In the genomic region with DNA sequence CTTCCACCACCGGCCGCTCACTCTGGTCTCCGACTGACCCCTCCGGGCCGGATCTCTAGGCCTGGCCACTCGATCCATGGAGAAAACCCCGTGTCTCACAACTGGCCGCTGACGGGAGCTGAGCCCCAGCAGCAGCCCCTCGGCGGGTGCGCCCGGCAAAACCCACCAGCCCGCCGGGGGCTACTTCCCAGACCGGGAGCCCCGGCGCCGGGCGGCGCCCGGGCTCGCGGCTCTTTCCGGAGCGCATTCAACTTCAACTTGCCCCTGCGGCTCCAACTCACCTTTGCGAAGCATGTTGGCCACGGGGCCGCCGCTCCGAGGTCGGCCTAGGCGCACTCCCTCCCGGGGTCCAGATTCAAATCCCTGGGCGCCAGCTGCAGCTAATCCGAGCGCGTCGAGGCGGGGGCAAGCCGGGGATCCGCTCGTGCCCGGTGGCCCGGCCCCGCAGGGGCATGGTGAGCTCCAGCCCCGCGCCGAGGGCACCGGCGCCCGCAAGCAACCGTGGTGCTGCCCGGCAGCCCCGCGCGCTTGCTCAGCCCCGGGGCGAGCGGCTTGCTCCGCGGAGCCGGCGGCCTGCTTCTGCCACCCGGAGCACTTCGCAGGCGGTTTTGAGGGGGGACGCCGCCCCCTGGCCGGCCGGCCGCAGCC, we compare ENCODE assay signal across 9 cellular contexts. TPM values are rescaled to one million over a fixed set of nuclear protein-coding genes. Genes with fewer than 3 reads are reported as not detected.
DNase-seq lines count a peak whose midpoint lies in the region; ATAC-seq and TF ChIP-seq lines count a peak whose summit lies in the region.
"Had no signal": no experiment of that assay in that cellular context is flagged by ENCODE, and none has a peak within 500 bp of the region (broad histone marks: within the 10 kb centered on the region; RNA-seq: fewer than 3 reads in every experiment).

No MANE protein-coding gene starts in this region.

- ATAC-seq in SK-N-SH treated with all-trans-retinoic acid at 6 μM for 48 hours (no peak; the same call in 2 of the 3 replicates), GM19324 (IDR thresholded peaks at IDR 0.05; ENCODE audit: low FRiP score, unreplicated experiment) (no peak)

- H3K9me3 ChIP-seq in SK-N-SH (no peaks in the 10 kb centered on the region), iPS-15b (ENCODE audit: control insufficient read depth, insufficient read depth, low read length) (no peaks in the 10 kb centered on the region), stomach (no peaks in the 10 kb centered on the region)

- no peak overlapping the region for H3K27ac ChIP-seq in SK-N-SH (ENCODE audit: low read depth in 2 of 2, low read length in 1 of 2)
- peak overlapping the region in 1 of 5 donors; percentile 18 for H3K27ac ChIP-seq in stomach

- peak overlapping the region; percentile 42 to 52; a peak in 3 of 4 replicates for H3K4me3 ChIP-seq in SK-N-SH (ENCODE audit: low read depth in 2 of 2, low read length in 1 of 2)
- peak overlapping the region; percentile 43 for H3K4me3 ChIP-seq in iPS-15b (ENCODE audit: low read depth, low read length)
- H3K4me3 ChIP-seq in stomach = peak overlapping the region; percentile 56 to 77 (median 58)

- H3K27ac Mint-ChIP-seq in activated T-cell treated with anti-CD3 and anti-CD28 coated beads, Interleukin-2, amount 50 U/mL, for 24 hours = no peak overlapping the region
- H3K27ac Mint-ChIP-seq: IgD-negative memory B cell had no signal

- H3K79me2 ChIP-seq in SK-N-SH (ENCODE audit: insufficient read depth) = no peaks in the 10 kb centered on the region

- H3K27me3 ChIP-seq in SK-N-SH (ENCODE audit: insufficient read depth) (peaks cover 31% of the 10 kb centered on the region), iPS-15b (ENCODE audit: control insufficient read depth, insufficient read depth, low read length) (peaks cover 88% of the 10 kb centered on the region), stomach (peaks cover 0 to 84% (median 45%) of the 10 kb centered on the region in 3 donors)

- intact Hi-C loops in stomach (cut with DNase I; ENCODE audit: low total_unique reads) = loop anchor here (5.0 kb wide), 1 partner anchor 117 kb away; no protein-coding TSS in a partner anchor

- under 1% methylated on average over 14 of the region's 73 CpGs for WGBS in SK-N-SH (ENCODE audit: low lambda C conversion rate)
- 0 to 1% (median 1%) methylated on average over 6 to 73 of the region's 73 CpGs for WGBS in stomach, 5 donors

- no peak for TF ChIP-seq POLR2A in stomach (IDR thresholded peaks at IDR 0.05)

- TF ChIP-seq EP300 in SK-N-SH (IDR thresholded peaks at IDR 0.05; ENCODE audit: borderline replicate concordance in 1 of 2, low read depth in 1 of 2, low read length in 1 of 2) = no peak
- TF ChIP-seq EP300 in stomach (IDR thresholded peaks at IDR 0.05) = no peak

- no peak for TF ChIP-seq RAD21 in SK-N-SH (IDR thresholded peaks at IDR 0.05; ENCODE audit: low read length)

- no peaks in the 10 kb centered on the region for H3K9me2 ChIP-seq in SK-N-SH

- peak overlapping the region; percentile 46; the same call in 1 of the 2 replicates for H2AFZ ChIP-seq in SK-N-SH (ENCODE audit: low read depth)

- no peaks in the 10 kb centered on the region for H3K36me3 Mint-ChIP-seq in activated T-cell treated with anti-CD3 and anti-CD28 coated beads, Interleukin-2, amount 50 U/mL, for 24 hours (ENCODE audit: low read depth)
- H3K36me3 Mint-ChIP-seq: IgD-negative memory B cell had no signal

- DNase-seq in SK-N-SH = peak; percentile 59
- peak; percentile 60 for DNase-seq in activated T-cell treated with anti-CD3 and anti-CD28 coated beads, Interleukin-2, amount 50 U/mL, for 24 hours
- DNase-seq in stomach = no peak
- DNase-seq in NAMALWA (ENCODE audit: low spot score) = no peak
- no peak for DNase-seq in stimulated activated CD4-positive, alpha-beta T cell treated with anti-CD3 and anti-CD28 coated beads, Interleukin-1b, Interleukin-23, amount 100 ng/mL, for 48 hours

- H4K20me1 ChIP-seq in SK-N-SH (ENCODE audit: insufficient read depth) = no peaks in the 10 kb centered on the region

- CTCF ChIA-PET in SK-N-SH (lab: Yijun Ruan, JAX) = interaction anchor here (0.7 to 8.6 kb wide), 19 partner anchors 10 to 220 kb away, joined by 3 to 197 read pairs (median 16); a partner anchor contains a TSS

- peak overlapping the region; percentile 79 for H3K4me2 ChIP-seq in SK-N-SH

- peaks cover 0 to 10% of the 10 kb centered on the region in 2 experiments; a peak in 1 of 4 replicates for H3K4me1 ChIP-seq in SK-N-SH (ENCODE audit: control insufficient read depth in 1 of 2, insufficient read depth in 2 of 2, low read depth in 1 of 2, low read length in 1 of 2)
- H3K4me1 ChIP-seq in iPS-15b (ENCODE audit: control insufficient read depth, insufficient read depth, low read length) = peaks cover 4% of the 10 kb centered on the region
- peaks cover 27 to 45% (median 41%) of the 10 kb centered on the region in 4 donors for H3K4me1 ChIP-seq in stomach

- no peaks in the 10 kb centered on the region for H3F3A ChIP-seq in SK-N-SH (replicated peaks; ENCODE audit: insufficient read depth)

- no peaks in the 10 kb centered on the region for H3K9me3 Mint-ChIP-seq in activated T-cell treated with anti-CD3 and anti-CD28 coated beads, Interleukin-2, amount 50 U/mL, for 24 hours
- H3K9me3 Mint-ChIP-seq: IgD-negative memory B cell had no signal

- H3K27me3 Mint-ChIP-seq in activated T-cell treated with anti-CD3 and anti-CD28 coated beads, Interleukin-2, amount 50 U/mL, for 24 hours = peaks cover 52% of the 10 kb centered on the region

- peaks cover 21% of the 10 kb centered on the region for H3K4me1 Mint-ChIP-seq in activated T-cell treated with anti-CD3 and anti-CD28 coated beads, Interleukin-2, amount 50 U/mL, for 24 hours (ENCODE audit: low read depth)

- POLR2A ChIA-PET in SK-N-SH (lab: Yijun Ruan, JAX) = interaction anchor here (1.2 to 1.7 kb wide), 3 partner anchors 12 to 116 kb away, joined by 3 to 11 read pairs (median 4); no protein-coding TSS in a partner anchor

- TF ChIP-seq CTCF in SK-N-SH (IDR thresholded peaks at IDR 0.05) (no peak), stomach (IDR thresholded peaks at IDR 0.05) (no peak)

- H3K4me3 Mint-ChIP-seq in activated T-cell treated with anti-CD3 and anti-CD28 coated beads, Interleukin-2, amount 50 U/mL, for 24 hours = peak overlapping the region; percentile 72

- H3K36me3 ChIP-seq in SK-N-SH (replicated peaks in 1 of 2; ENCODE audit: control insufficient read depth in 1 of 2, insufficient read depth in 2 of 2, low read length in 1 of 2) (no peaks in the 10 kb centered on the region), iPS-15b (ENCODE audit: control insufficient read depth, insufficient read depth, low read length) (no peaks in the 10 kb centered on the region), stomach (no peaks in the 10 kb centered on the region)

- H3K9ac ChIP-seq in SK-N-SH = no peak overlapping the region
- H3K9ac ChIP-seq in iPS-15b (ENCODE audit: low read depth, low read length) = no peak overlapping the region

TF ChIP-seq in SK-N-SH, 30 proteins besides CTCF, POLR2A, EP300 and RAD21:
- TF ChIP-seq EZH2phosphoT487 (IDR thresholded peaks at IDR 0.05; ENCODE audit: borderline replicate concordance, low read depth) = 0 out of 2 replicates have a peak, but pooled peaks have one; percentile 67
- no peak for TF ChIP-seq MEF2A (IDR thresholded peaks at IDR 0.05; ENCODE audit: borderline replicate concordance, low read depth)

TF ChIP-seq in SK-N-SH treated with all-trans-retinoic acid at 6 μM for 48 hours, 23 proteins besides CTCF, POLR2A, EP300 and RAD21 (continues in another document):
- no peak for TF ChIP-seq ARNTL (CRISPR knock-in tag; IDR thresholded peaks at IDR 0.05; ENCODE audit: borderline replicate concordance, low read depth)
- TF ChIP-seq, protein P1, sequence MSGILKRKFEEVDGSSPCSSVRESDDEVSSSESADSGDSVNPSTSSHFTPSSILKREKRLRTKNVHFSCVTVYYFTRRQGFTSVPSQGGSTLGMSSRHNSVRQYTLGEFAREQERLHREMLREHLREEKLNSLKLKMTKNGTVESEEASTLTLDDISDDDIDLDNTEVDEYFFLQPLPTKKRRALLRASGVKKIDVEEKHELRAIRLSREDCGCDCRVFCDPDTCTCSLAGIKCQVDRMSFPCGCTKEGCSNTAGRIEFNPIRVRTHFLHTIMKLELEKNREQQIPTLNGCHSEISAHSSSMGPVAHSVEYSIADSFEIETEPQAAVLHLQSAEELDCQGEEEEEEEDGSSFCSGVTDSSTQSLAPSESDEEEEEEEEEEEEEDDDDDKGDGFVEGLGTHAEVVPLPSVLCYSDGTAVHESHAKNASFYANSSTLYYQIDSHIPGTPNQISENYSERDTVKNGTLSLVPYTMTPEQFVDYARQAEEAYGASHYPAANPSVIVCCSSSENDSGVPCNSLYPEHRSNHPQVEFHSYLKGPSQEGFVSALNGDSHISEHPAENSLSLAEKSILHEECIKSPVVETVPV (CRISPR knock-in tag; IDR thresholded peaks at IDR 0.05) = no peak
- no peak for TF ChIP-seq GLIS3 (CRISPR knock-in tag; IDR thresholded peaks at IDR 0.05)
- TF ChIP-seq ESRRG (CRISPR knock-in tag; IDR thresholded peaks at IDR 0.05) = no peak
- TF ChIP-seq ZFP30 (CRISPR knock-in tag; IDR thresholded peaks at IDR 0.05) = no peak
- no peak for TF ChIP-seq ISL1 (CRISPR knock-in tag; IDR thresholded peaks at IDR 0.05)
- TF ChIP-seq OSR1 (CRISPR knock-in tag; IDR thresholded peaks at IDR 0.05) = no peak
- no peak for TF ChIP-seq TCF4 (CRISPR knock-in tag; IDR thresholded peaks at IDR 0.05; ENCODE audit: borderline replicate concordance)

RNA-seq across cellular contexts. Expression of a gene that starts 0.4 kb away (rescaled TPM):
- polyA plus RNA-seq in SK-N-SH (2012; rRNA removed) (0.07 TPM in 1 of 2 replicates, not detected in the other), stomach (under 1 TPM in 2 of 3 donors, not detected in 1; 0.50 to 0.85 TPM)
- polyA plus RNA-seq in SK-N-SH (2012; cell fraction: cytosol; rRNA removed) = 0.01 and 0.03 TPM in 2 replicates
- polyA plus RNA-seq in SK-N-SH (2012; cell fraction: nucleus; rRNA removed) = 0.02 and 0.04 TPM in 2 replicates
- total RNA-seq in stomach = under 1 TPM in 2 of 5 donors, not detected in 3; 0.58 to 0.92 TPM

RNA-seq across cellular contexts. Expression of a gene that starts 5.3 kb away (rescaled TPM):
- polyA plus RNA-seq in SK-N-SH (2012; rRNA removed) (36.2 and 39.5 TPM in 2 replicates), stomach (10 to 100 TPM; 11.6 to 27.9 (median 17.7) TPM)
- 10.0 and 16.0 TPM in 2 replicates for polyA plus RNA-seq in SK-N-SH (2012; cell fraction: cytosol; rRNA removed)
- polyA plus RNA-seq in SK-N-SH (2012; cell fraction: nucleus; rRNA removed) = 149 and 180 TPM in 2 replicates
- 100 to 1,000 TPM in 2 of 5 donors, 10 to 100 TPM in 3; 26.1 to 188 (median 95.0) TPM for total RNA-seq in stomach

RNA-seq across cellular contexts. Expression of a gene that starts 17.1 kb away (rescaled TPM):
- polyA plus RNA-seq in SK-N-SH (2012; rRNA removed) = 58.1 and 59.2 TPM in 2 replicates
- 39.2 and 51.0 TPM in 2 replicates for polyA plus RNA-seq in SK-N-SH (2012; cell fraction: cytosol; rRNA removed)
- polyA plus RNA-seq in SK-N-SH (2012; cell fraction: nucleus; rRNA removed) = 34.5 and 38.7 TPM in 2 replicates
- 10 to 100 TPM in 3 of 5 donors, 1 to 10 TPM in 1, not detected in 1; 3.1 to 31.9 (median 17.3) TPM for total RNA-seq in stomach
- 10 to 100 TPM; 60.3 to 83.4 (median 66.7) TPM for polyA plus RNA-seq in stomach

RNA-seq across cellular contexts. Expression of a gene that starts 30.2 kb away (rescaled TPM):
- polyA plus RNA-seq in SK-N-SH (2012; rRNA removed) (3.8 and 6.4 TPM in 2 replicates), stomach (10 to 100 TPM in 1 of 3 donors, 1 to 10 TPM in 2; 1.5 to 11.2 (median 6.2) TPM)
- 2.1 and 3.1 TPM in 2 replicates for polyA plus RNA-seq in SK-N-SH (2012; cell fraction: cytosol; rRNA removed)
- polyA plus RNA-seq in SK-N-SH (2012; cell fraction: nucleus; rRNA removed) = 13.7 and 15.5 TPM in 2 replicates
- total RNA-seq in stomach = 100 to 1,000 TPM in 1 of 5 donors, 10 to 100 TPM in 1, 1 to 10 TPM in 3; 7.6 to 107 (median 9.4) TPM

Comparison
In these comparisons a context has a peak if more than half of its experiments do, and no peak if none do; other contexts are left out.
1. DNase-seq: peak in SK-N-SH (single experiment) and activated T-cell treated with anti-CD3 and anti-CD28 coated beads, Interleukin-2, amount 50 U/mL, for 24 hours (single experiment); none in stomach (single experiment), NAMALWA (single experiment) and stimulated activated CD4-positive, alpha-beta T cell treated with anti-CD3 and anti-CD28 coated beads, Interleukin-1b, Interleukin-23, amount 100 ng/mL, for 48 hours (single experiment).
2. Peak in every context shown above with its lines, with median percentiles within 50 percentile points of each other: H3K4me3 ChIP-seq.